8 cellular contexts compared by ENCODE assay signal in genomic region chr6:85923013-85923430, GRCh38.
DNase-seq lines count a peak whose midpoint lies in the region; ATAC-seq and TF ChIP-seq lines count a peak whose summit lies in the region.

No MANE protein-coding gene starts in this region.

- H3K4me1 ChIP-seq in ascending aorta (no peaks in the 10 kb centered on the region), testis (no peaks in the 10 kb centered on the region)

- no peaks in the 10 kb centered on the region for H3K27me3 ChIP-seq in ascending aorta
- no peaks in the 10 kb centered on the region for H3K27me3 ChIP-seq in testis

- DNase-seq in NCI-H1436 (lab: John Stamatoyannopoulos, UW) (peak; percentile 29), NCI-H1436 treated with DMSO at 0.1 percent for 48 hours (lab: John Stamatoyannopoulos, UW) (no peak), NCI-H510A (lab: John Stamatoyannopoulos, UW) (peak; percentile 3), ascending aorta (ENCODE audit: low spot score in 2 of 2) (peak in 1 of 2 donors; percentile 62), iPS-NIHi11 (ENCODE audit: low spot score) (peak; percentile 66), testis (peak; percentile 54)

- peak; percentile 21 to 67 (median 56) for TF ChIP-seq CTCF in ascending aorta (IDR thresholded peaks at IDR 0.05)
- TF ChIP-seq CTCF in testis (IDR thresholded peaks at IDR 0.05): peak; percentile 45 to 62 (median 48)

- 20 to 29% methylated on average over 2 of the region's 2 CpGs for WGBS in testis, 2 donors

- no peak for TF ChIP-seq POLR2A in testis (IDR thresholded peaks at IDR 0.05)

- H3K36me3 ChIP-seq in ascending aorta (no peaks in the 10 kb centered on the region), testis (ENCODE audit: low read depth, missing control alignments) (no peaks in the 10 kb centered on the region)

- H3K4me3 ChIP-seq in ascending aorta: no peak overlapping the region
- no peak overlapping the region for H3K4me3 ChIP-seq in testis

- H3K9me3 ChIP-seq in ascending aorta (peaks cover 0 to 6% of the 10 kb centered on the region in 2 donors), testis (no peaks in the 10 kb centered on the region)

- H3K27ac ChIP-seq in ascending aorta: no peak overlapping the region
- no peak overlapping the region for H3K27ac ChIP-seq in testis

- intact Hi-C loops in ascending aorta (cut with DNase I): loop anchor here (1.0 to 5.0 kb wide), 3 partner anchors 934 to 1109 kb away; partner anchors contain the start of gene HTR1E
- intact Hi-C loops in testis (cut with DNase I; ENCODE audit: low total_unique reads): no loop called here

- ATAC-seq in GM19463 (IDR thresholded peaks at IDR 0.05; ENCODE audit: unreplicated experiment): peak; percentile 97
- peak; percentile 98 for ATAC-seq in HG03354 (IDR thresholded peaks at IDR 0.05; ENCODE audit: poor library complexity, severe bottlenecking, unreplicated experiment)
